1 cellular context compared by ENCODE assay signal in genomic region chr1:86754265-86754974, GRCh38.
TF ChIP-seq lines count a peak whose summit lies in the region.

No MANE protein-coding gene starts in this region.

TF ChIP-seq in H1, 55 proteins besides CTCF, POLR2A, EP300 and RAD21:
- TF ChIP-seq CEBPB (IDR thresholded peaks at IDR 0.05; ENCODE audit: low read depth, low read length) (no peak), JUND (IDR thresholded peaks at IDR 0.05; ENCODE audit: low read length) (no peak), NANOG (IDR thresholded peaks at IDR 0.05; ENCODE audit: insufficient read depth, low read depth, low read length, poor library complexity, severe bottlenecking) (peak; percentile 45), RXRA (IDR thresholded peaks at IDR 0.05; ENCODE audit: insufficient read depth, low read depth, low read length) (no peak), JUN (IDR thresholded peaks at IDR 0.05; ENCODE audit: low read depth, low read length) (no peak), MAX (IDR thresholded peaks at IDR 0.05) (no peak)
